11 cellular contexts compared by ENCODE assay signal in the genomic region with DNA sequence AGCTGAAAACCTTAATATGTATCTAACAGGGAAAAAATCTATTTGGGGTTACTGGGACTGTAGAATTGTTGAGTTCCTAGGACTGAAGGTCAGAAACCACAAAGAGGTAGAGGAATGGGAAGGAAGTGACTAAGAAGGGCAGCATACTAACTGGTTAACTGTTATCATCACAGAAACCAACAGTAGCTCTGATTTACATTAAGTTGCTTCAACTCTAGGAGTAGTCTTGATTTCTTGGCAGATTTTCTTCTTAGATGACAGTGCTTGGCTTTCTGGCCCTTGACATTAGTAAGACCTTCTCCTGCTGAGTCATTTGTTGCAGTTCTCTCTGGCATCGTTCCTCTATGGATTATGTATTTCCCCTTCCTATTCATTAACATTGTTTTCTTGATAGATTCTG.
DNase-seq lines count a peak whose midpoint lies in the region; ATAC-seq and TF ChIP-seq lines count a peak whose summit lies in the region.
"Had no signal": no experiment of that assay in that cellular context is flagged by ENCODE, and none has a peak within 500 bp of the region (broad histone marks: within the 10 kb centered on the region; RNA-seq: fewer than 3 reads in every experiment).

No MANE protein-coding gene starts in this region.

- H3K27ac ChIP-seq in RWPE2 (ENCODE audit: poor library complexity, severe bottlenecking) (peak overlapping the region; percentile 74), foreskin keratinocyte (no peak overlapping the region)

- H3K27ac Mint-ChIP-seq in T-helper 17 cell (no peak overlapping the region), osteocyte (ENCODE audit: unreplicated experiment) (no peak overlapping the region)
- H3K27ac Mint-ChIP-seq: GM23338 had no signal

- no peak for TF ChIP-seq CTCF in RWPE2 (IDR thresholded peaks at IDR 0.05; ENCODE audit: poor library complexity, severe bottlenecking)
- TF ChIP-seq CTCF in foreskin keratinocyte (conservative IDR thresholded peaks at IDR 0.05), result no peak
- no peak for TF ChIP-seq CTCF in osteocyte (IDR thresholded peaks at IDR 0.05)

- H3K9me3 ChIP-seq in RWPE2 (ENCODE audit: severe bottlenecking) (no peaks in the 10 kb centered on the region), T-helper 17 cell (ENCODE audit: control insufficient read depth, low read length, poor library complexity, severe bottlenecking) (no peaks in the 10 kb centered on the region)

- no peak overlapping the region for H3K4me3 ChIP-seq in RWPE2 (ENCODE audit: severe bottlenecking)
- H3K4me3 ChIP-seq: GM23338 had no signal

- no peaks in the 10 kb centered on the region for H3K36me3 ChIP-seq in RWPE2 (ENCODE audit: low read depth)

- ATAC-seq in HG02885 (IDR thresholded peaks at IDR 0.05; ENCODE audit: poor library complexity, unreplicated experiment) (peak; percentile 61), RWPE2 (ENCODE audit: low read depth) (peak; percentile 98), foreskin keratinocyte (peak; percentile 91), T-helper 17 cell (no peak)
- ATAC-seq: GM23338 had no signal

- H3K27me3 Mint-ChIP-seq in T-helper 17 cell, result no peaks in the 10 kb centered on the region
- H3K27me3 Mint-ChIP-seq in osteocyte (ENCODE audit: unreplicated experiment), result no peaks in the 10 kb centered on the region

- DNase-seq in AML-193 (lab: John Stamatoyannopoulos, UW) (peak; percentile 59 to 74), RWPE2 (ENCODE audit: low spot score) (no peak), foreskin keratinocyte (peak; percentile 88 to 95), NCI-H128 (lab: John Stamatoyannopoulos, UW; ENCODE audit: unreplicated experiment) (no peak), T-helper 17 cell (no peak), osteocyte (ENCODE audit: extremely low spot score, unreplicated experiment) (no peak), SIG-M5 (lab: John Stamatoyannopoulos, UW) (no peak)
- DNase-seq: NCI-H2029 had no signal

- no peaks in the 10 kb centered on the region for H3K27me3 ChIP-seq in RWPE2 (ENCODE audit: insufficient read depth, poor library complexity, severe bottlenecking)
- no peaks in the 10 kb centered on the region for H3K27me3 ChIP-seq in foreskin keratinocyte

- no peaks in the 10 kb centered on the region for H3K9me3 Mint-ChIP-seq in osteocyte (ENCODE audit: unreplicated experiment)
- H3K9me3 Mint-ChIP-seq: GM23338 had no signal

- H3K4me3 Mint-ChIP-seq in T-helper 17 cell, result no peak overlapping the region
- no peak overlapping the region for H3K4me3 Mint-ChIP-seq in osteocyte (ENCODE audit: unreplicated experiment)
- H3K4me3 Mint-ChIP-seq: GM23338, neural crest cell had no signal

- H3K36me3 Mint-ChIP-seq in T-helper 17 cell (ENCODE audit: low read depth) (no peaks in the 10 kb centered on the region), osteocyte (ENCODE audit: unreplicated experiment) (no peaks in the 10 kb centered on the region)

- H3K4me1 Mint-ChIP-seq in T-helper 17 cell (peaks cover 10% of the 10 kb centered on the region), osteocyte (ENCODE audit: unreplicated experiment) (peaks cover 6% of the 10 kb centered on the region)
- H3K4me1 Mint-ChIP-seq: GM23338, neural crest cell had no signal

- H3K4me1 ChIP-seq in RWPE2 (ENCODE audit: insufficient read depth, poor library complexity, severe bottlenecking), result peaks cover 26% of the 10 kb centered on the region
- H3K4me1 ChIP-seq in foreskin keratinocyte, result peaks cover 22% of the 10 kb centered on the region

Comparison
In these comparisons a context has a peak if more than half of its experiments do, and no peak if none do; other contexts are left out.
1. DNase-seq: peak in AML-193 (2 of 2) and foreskin keratinocyte (2 of 2); none in RWPE2 (single experiment), NCI-H128 (single experiment), T-helper 17 cell (0 of 3), osteocyte (single experiment) and SIG-M5 (single experiment).